Comparison of ENCODE assay signal across 16 cellular contexts in genomic region chr10:30816144-30816811, GRCh38.
DNase-seq lines count a peak whose midpoint lies in the region; ATAC-seq and TF ChIP-seq lines count a peak whose summit lies in the region.
"Had no signal": no experiment of that assay in that cellular context is flagged by ENCODE, and none has a peak within 500 bp of the region (broad histone marks: within the 10 kb centered on the region; RNA-seq: fewer than 3 reads in every experiment).

No MANE protein-coding gene starts in this region.

- no peaks in the 10 kb centered on the region for H3K9me3 Mint-ChIP-seq in progenitor cell of endocrine pancreas (ENCODE audit: low read depth)
- H3K9me3 Mint-ChIP-seq in T-helper 2 cell treated with Interferon-gamma antibody and Interleukin-4, amounts not matched to agents 5 μg/mL and 100 μg/mL, for 36 hours, result no peaks in the 10 kb centered on the region
- H3K9me3 Mint-ChIP-seq: activated T-helper 17 cell treated with anti-CD3 and anti-CD28 coated beads, Interleukin-2, amount 50 U/mL, for 72 hours had no signal

- H3K9me3 ChIP-seq in tibial artery, result no peaks in the 10 kb centered on the region
- H3K9me3 ChIP-seq: lower lobe of right lung had no signal

- intact Hi-C loops in tibial artery (cut with DNase I; ENCODE audit: low total_unique reads), result no loop called here

- H3K27me3 ChIP-seq in tibial artery, result no peaks in the 10 kb centered on the region

- H3K4me3 ChIP-seq in coronary artery, result no peak overlapping the region
- H3K4me3 ChIP-seq in tibial artery, result no peak overlapping the region
- H3K4me3 ChIP-seq: lower lobe of right lung had no signal

- peaks cover 17% of the 10 kb centered on the region for H3K27me3 Mint-ChIP-seq in progenitor cell of endocrine pancreas
- peaks cover 3% of the 10 kb centered on the region for H3K27me3 Mint-ChIP-seq in T-helper 2 cell treated with Interferon-gamma antibody and Interleukin-4, amounts not matched to agents 5 μg/mL and 100 μg/mL, for 36 hours (ENCODE audit: low read depth)
- H3K27me3 Mint-ChIP-seq: activated CD4-positive, alpha-beta T cell treated with anti-CD3 and anti-CD28 coated beads for 36 hours; activated naive CD8-positive, alpha-beta T cell; activated T-helper 17 cell treated with anti-CD3 and anti-CD28 coated beads, Interleukin-2, amount 50 U/mL, for 72 hours had no signal

- no peaks in the 10 kb centered on the region for H3K36me3 ChIP-seq in tibial artery
- H3K36me3 ChIP-seq: lower lobe of right lung had no signal

- ATAC-seq in HG03469 (IDR thresholded peaks at IDR 0.05; ENCODE audit: unreplicated experiment), result no peak
- ATAC-seq: activated CD4-positive, alpha-beta T cell treated with anti-CD3 and anti-CD28 coated beads for 36 hours; activated T-helper 17 cell treated with anti-CD3 and anti-CD28 coated beads, Interleukin-2, amount 50 U/mL, for 72 hours; lower lobe of right lung; stimulated activated naive CD8-positive, alpha-beta T cell treated with anti-CD3 and anti-CD28 coated beads, Interleukin-15, Interleukin-2, amounts not matched to agents 100 U/mL and 50 U/mL, for 24 hours had no signal

- TF ChIP-seq CTCF in coronary artery (IDR thresholded peaks at IDR 0.05) (no peak), progenitor cell of endocrine pancreas (IDR thresholded peaks at IDR 0.05; ENCODE audit: unreplicated experiment) (no peak), tibial artery (IDR thresholded peaks at IDR 0.05) (no peak)

- H3K4me1 Mint-ChIP-seq in progenitor cell of endocrine pancreas (ENCODE audit: low read depth), result peaks cover 49% of the 10 kb centered on the region
- peaks cover 31% of the 10 kb centered on the region for H3K4me1 Mint-ChIP-seq in T-helper 2 cell treated with Interferon-gamma antibody and Interleukin-4, amounts not matched to agents 5 μg/mL and 100 μg/mL, for 36 hours (ENCODE audit: low read depth)

- H3K27ac ChIP-seq in coronary artery (peak overlapping the region; percentile 41 to 86), tibial artery (peak overlapping the region; percentile 13 to 78)
- H3K27ac ChIP-seq: lower lobe of right lung had no signal

- H3K27ac Mint-ChIP-seq in progenitor cell of endocrine pancreas, result peak overlapping the region; percentile 31
- no peak overlapping the region for H3K27ac Mint-ChIP-seq in T-helper 2 cell treated with Interferon-gamma antibody and Interleukin-4, amounts not matched to agents 5 μg/mL and 100 μg/mL, for 36 hours
- H3K27ac Mint-ChIP-seq: activated CD4-positive, alpha-beta T cell treated with anti-CD3 and anti-CD28 coated beads for 36 hours; activated naive CD8-positive, alpha-beta T cell; activated T-helper 17 cell treated with anti-CD3 and anti-CD28 coated beads, Interleukin-2, amount 50 U/mL, for 72 hours had no signal

- peak; percentile 20 for DNase-seq in NCI-H1436 (lab: John Stamatoyannopoulos, UW)
- no peak for DNase-seq in NCI-H1436 treated with DMSO at 0.1 percent for 48 hours (lab: John Stamatoyannopoulos, UW)
- no peak for DNase-seq in coronary artery (ENCODE audit: low spot score)
- DNase-seq in progenitor cell of endocrine pancreas (ENCODE audit: low spot score, unreplicated experiment), result no peak
- DNase-seq in tibial artery, result peak in 1 of 2 donors; percentile 41
- no peak for DNase-seq in T-helper 2 cell treated with Interferon-gamma antibody and Interleukin-4, amounts not matched to agents 5 μg/mL and 100 μg/mL, for 36 hours (ENCODE audit: low spot score)
- no peak for DNase-seq in NCI-H2196 treated with DMSO at 0.1 percent for 48 hours (lab: John Stamatoyannopoulos, UW; ENCODE audit: unreplicated experiment)
- DNase-seq: 8988T; activated CD4-positive, alpha-beta T cell treated with anti-CD3 and anti-CD28 coated beads for 36 hours; lower lobe of right lung; NCI-H1092 treated with DMSO at 0.1 percent for 48 hours; NCI-H69; stimulated activated naive CD8-positive, alpha-beta T cell treated with anti-CD3 and anti-CD28 coated beads, Interleukin-15, Interleukin-2, amounts not matched to agents 100 U/mL and 50 U/mL, for 24 hours had no signal

- H3K36me3 Mint-ChIP-seq in progenitor cell of endocrine pancreas (ENCODE audit: insufficient read depth), result no peaks in the 10 kb centered on the region
- H3K36me3 Mint-ChIP-seq in T-helper 2 cell treated with Interferon-gamma antibody and Interleukin-4, amounts not matched to agents 5 μg/mL and 100 μg/mL, for 36 hours (ENCODE audit: low read depth), result no peaks in the 10 kb centered on the region
- H3K36me3 Mint-ChIP-seq: activated naive CD8-positive, alpha-beta T cell had no signal

- no peak overlapping the region for H3K4me3 Mint-ChIP-seq in progenitor cell of endocrine pancreas (ENCODE audit: low read depth)
- no peak overlapping the region for H3K4me3 Mint-ChIP-seq in T-helper 2 cell treated with Interferon-gamma antibody and Interleukin-4, amounts not matched to agents 5 μg/mL and 100 μg/mL, for 36 hours
- H3K4me3 Mint-ChIP-seq: activated CD4-positive, alpha-beta T cell treated with anti-CD3 and anti-CD28 coated beads for 36 hours; activated naive CD8-positive, alpha-beta T cell; activated T-helper 17 cell treated with anti-CD3 and anti-CD28 coated beads, Interleukin-2, amount 50 U/mL, for 72 hours had no signal

- peaks cover 10 to 74% (median 41%) of the 10 kb centered on the region in 4 donors for H3K4me1 ChIP-seq in tibial artery
